Comparison of ENCODE assay signal across 2 cellular contexts in genomic region chr22:38081636-38081940, GRCh38.
TF ChIP-seq lines count a peak whose summit lies in the region.

No MANE protein-coding gene starts in this region.

TF ChIP-seq in H1, 55 proteins besides CTCF, POLR2A, EP300 and RAD21:
- TF ChIP-seq CHD1 (IDR thresholded peaks at IDR 0.05; ENCODE audit: low read depth, low read length) (no peak), EZH2 (IDR thresholded peaks at IDR 0.05; ENCODE audit: low read depth, low read length, severe bottlenecking) (peak; percentile 49), JUND (IDR thresholded peaks at IDR 0.05; ENCODE audit: low read length) (no peak)

TF ChIP-seq in neural cell, 6 proteins besides CTCF, POLR2A, EP300 and RAD21:
- TF ChIP-seq POLR2AphosphoS5 (IDR thresholded peaks at IDR 0.05), result no peak
- TF ChIP-seq MXI1 (conservative IDR thresholded peaks at IDR 0.05; ENCODE audit: poor library complexity, severe bottlenecking), result no peak
- TF ChIP-seq, protein P1, sequence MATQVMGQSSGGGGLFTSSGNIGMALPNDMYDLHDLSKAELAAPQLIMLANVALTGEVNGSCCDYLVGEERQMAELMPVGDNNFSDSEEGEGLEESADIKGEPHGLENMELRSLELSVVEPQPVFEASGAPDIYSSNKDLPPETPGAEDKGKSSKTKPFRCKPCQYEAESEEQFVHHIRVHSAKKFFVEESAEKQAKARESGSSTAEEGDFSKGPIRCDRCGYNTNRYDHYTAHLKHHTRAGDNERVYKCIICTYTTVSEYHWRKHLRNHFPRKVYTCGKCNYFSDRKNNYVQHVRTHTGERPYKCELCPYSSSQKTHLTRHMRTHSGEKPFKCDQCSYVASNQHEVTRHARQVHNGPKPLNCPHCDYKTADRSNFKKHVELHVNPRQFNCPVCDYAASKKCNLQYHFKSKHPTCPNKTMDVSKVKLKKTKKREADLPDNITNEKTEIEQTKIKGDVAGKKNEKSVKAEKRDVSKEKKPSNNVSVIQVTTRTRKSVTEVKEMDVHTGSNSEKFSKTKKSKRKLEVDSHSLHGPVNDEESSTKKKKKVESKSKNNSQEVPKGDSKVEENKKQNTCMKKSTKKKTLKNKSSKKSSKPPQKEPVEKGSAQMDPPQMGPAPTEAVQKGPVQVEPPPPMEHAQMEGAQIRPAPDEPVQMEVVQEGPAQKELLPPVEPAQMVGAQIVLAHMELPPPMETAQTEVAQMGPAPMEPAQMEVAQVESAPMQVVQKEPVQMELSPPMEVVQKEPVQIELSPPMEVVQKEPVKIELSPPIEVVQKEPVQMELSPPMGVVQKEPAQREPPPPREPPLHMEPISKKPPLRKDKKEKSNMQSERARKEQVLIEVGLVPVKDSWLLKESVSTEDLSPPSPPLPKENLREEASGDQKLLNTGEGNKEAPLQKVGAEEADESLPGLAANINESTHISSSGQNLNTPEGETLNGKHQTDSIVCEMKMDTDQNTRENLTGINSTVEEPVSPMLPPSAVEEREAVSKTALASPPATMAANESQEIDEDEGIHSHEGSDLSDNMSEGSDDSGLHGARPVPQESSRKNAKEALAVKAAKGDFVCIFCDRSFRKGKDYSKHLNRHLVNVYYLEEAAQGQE (IDR thresholded peaks at IDR 0.05; ENCODE audit: borderline replicate concordance), result no peak
- no peak for TF ChIP-seq SMC3 (conservative IDR thresholded peaks at IDR 0.05; ENCODE audit: poor library complexity)
